In genomic region chr11:94805994-94806393, GRCh38 we compare ENCODE assay signal across 22 cellular contexts. TPM values are rescaled to one million over a fixed set of nuclear protein-coding genes. Genes with fewer than 3 reads are reported as not detected.
DNase-seq lines count a peak whose midpoint lies in the region; ATAC-seq and TF ChIP-seq lines count a peak whose summit lies in the region.
"Had no signal": no experiment of that assay in that cellular context is flagged by ENCODE, and none has a peak within 500 bp of the region (broad histone marks: within the 10 kb centered on the region; RNA-seq: fewer than 3 reads in every experiment).

No MANE protein-coding gene starts in this region.

- TF ChIP-seq POLR2A in GM18505 (IDR thresholded peaks at IDR 0.05; ENCODE audit: borderline replicate concordance, extremely low read depth, insufficient read depth, insufficient read length), result no peak

- no peak for ATAC-seq in HG02852 (IDR thresholded peaks at IDR 0.05; ENCODE audit: unreplicated experiment)
- no peak for ATAC-seq in GM18505 (IDR thresholded peaks at IDR 0.05; ENCODE audit: unreplicated experiment)
- ATAC-seq: HepG2 had no signal

- H3K27ac ChIP-seq in mesodermal cell (ENCODE audit: low read depth, low read length, severe bottlenecking) (peak overlapping the region; percentile 36), stomach smooth muscle (ENCODE audit: low read length) (peak overlapping the region; percentile 60)
- H3K27ac ChIP-seq: C4-2B, cardiac muscle cell, dorsolateral prefrontal cortex, neural progenitor cell, prostate gland, RWPE1 had no signal

- H3K9ac ChIP-seq in adipocyte (ENCODE audit: low read length), result no peak overlapping the region
- no peak overlapping the region for H3K9ac ChIP-seq in stomach smooth muscle (ENCODE audit: low read length in 2 of 2)
- H3K9ac ChIP-seq: neural progenitor cell had no signal

- no peaks in the 10 kb centered on the region for H3K9me3 ChIP-seq in adipocyte (ENCODE audit: control insufficient read depth, low read length)
- H3K9me3 ChIP-seq in mesodermal cell (ENCODE audit: control insufficient read depth, low read length), result peaks cover 6% of the 10 kb centered on the region
- no peaks in the 10 kb centered on the region for H3K9me3 ChIP-seq in stomach smooth muscle (ENCODE audit: control insufficient read depth in 2 of 2, low read length in 2 of 2)
- H3K9me3 ChIP-seq: prostate gland had no signal

- DNase-seq in adipocyte (ENCODE audit: low read depth) (peak; percentile 40), fibroblast of the aortic adventitia (ENCODE audit: low read depth) (peak; percentile 48)
- DNase-seq in activated T-cell treated with anti-CD3 and anti-CD28 coated beads, Interleukin-2, amount 50 U/mL, for 1 hour, result no peak
- DNase-seq: activated naive CD4-positive, alpha-beta T cell; activated T-cell treated with anti-CD3 and anti-CD28 coated beads, Interleukin-2, amount 50 U/mL, for 24 hours; amniotic stem cell; dorsolateral prefrontal cortex; GOT3; NCI-H1048; NCI-H1930; NCI-H2227 treated with DMSO at 0.1 percent for 48 hours; T1000 had no signal

- H3K27me3 ChIP-seq in adipocyte (replicated peaks; ENCODE audit: control insufficient read depth, insufficient read depth, low read length) (no peaks in the 10 kb centered on the region), stomach smooth muscle (ENCODE audit: control insufficient read depth in 1 of 2, insufficient read depth in 2 of 2, low read length in 2 of 2) (no peaks in the 10 kb centered on the region)
- H3K27me3 ChIP-seq: dorsolateral prefrontal cortex, neural progenitor cell had no signal

- H3K4me3 ChIP-seq in adipocyte (ENCODE audit: low read length), result no peak overlapping the region
- no peak overlapping the region for H3K4me3 ChIP-seq in fibroblast of the aortic adventitia (ENCODE audit: low read depth, low read length)
- H3K4me3 ChIP-seq in mesodermal cell (ENCODE audit: extremely low read depth, insufficient read depth, low read length, poor library complexity, severe bottlenecking), result no peak overlapping the region
- H3K4me3 ChIP-seq in stomach smooth muscle (ENCODE audit: low read length in 2 of 2), result no peak overlapping the region
- H3K4me3 ChIP-seq: cardiac muscle cell, dorsolateral prefrontal cortex, neural progenitor cell, prostate gland had no signal

- H3K36me3 ChIP-seq in adipocyte (ENCODE audit: control insufficient read depth, insufficient read depth, low read length, severe bottlenecking), result peaks cover 11% of the 10 kb centered on the region
- H3K36me3 ChIP-seq in mesodermal cell (ENCODE audit: control insufficient read depth, insufficient read depth, low read length), result peaks cover 82% of the 10 kb centered on the region
- H3K36me3 ChIP-seq in stomach smooth muscle (ENCODE audit: control insufficient read depth in 2 of 2, insufficient read depth in 2 of 2, low read length in 2 of 2), result peaks cover 9 to 14% of the 10 kb centered on the region in 2 donors
- H3K36me3 ChIP-seq: cardiac muscle cell, neural progenitor cell, prostate gland had no signal

- TF ChIP-seq CTCF in fibroblast of the aortic adventitia (IDR thresholded peaks at IDR 0.05; ENCODE audit: insufficient read depth, low read length), result no peak

- H3K4me1 ChIP-seq in adipocyte (ENCODE audit: control insufficient read depth, insufficient read depth, low read length), result peaks cover 70% of the 10 kb centered on the region
- peaks cover 14% of the 10 kb centered on the region for H3K4me1 ChIP-seq in mesodermal cell (ENCODE audit: control insufficient read depth, insufficient read depth, low read length, poor library complexity, severe bottlenecking)
- H3K4me1 ChIP-seq in stomach smooth muscle (ENCODE audit: control insufficient read depth, insufficient read depth, low read length), result peaks cover 58% of the 10 kb centered on the region
- H3K4me1 ChIP-seq: neural progenitor cell had no signal

- no CpG with 5 or more reads among the region's 1 CpG for WGBS in mesodermal cell (ENCODE audit: insufficient coverage in 2 of 2), 2 experiments

RNA-seq across cellular contexts. Expression of gene AMOTL1, which starts 37.8 kb away (rescaled TPM):
- 29.4 and 64.7 TPM in 2 replicates for total RNA-seq in fibroblast of the aortic adventitia (ENCODE audit: low replicate concordance)
- polyA plus RNA-seq in mesodermal cell (2013, experiment 1 of 2), result 69.7 TPM
- 60.8 TPM for polyA plus RNA-seq in mesodermal cell (2013, experiment 2 of 2)
